Comparison of ENCODE assay signal across 23 cellular contexts in the genomic region with DNA sequence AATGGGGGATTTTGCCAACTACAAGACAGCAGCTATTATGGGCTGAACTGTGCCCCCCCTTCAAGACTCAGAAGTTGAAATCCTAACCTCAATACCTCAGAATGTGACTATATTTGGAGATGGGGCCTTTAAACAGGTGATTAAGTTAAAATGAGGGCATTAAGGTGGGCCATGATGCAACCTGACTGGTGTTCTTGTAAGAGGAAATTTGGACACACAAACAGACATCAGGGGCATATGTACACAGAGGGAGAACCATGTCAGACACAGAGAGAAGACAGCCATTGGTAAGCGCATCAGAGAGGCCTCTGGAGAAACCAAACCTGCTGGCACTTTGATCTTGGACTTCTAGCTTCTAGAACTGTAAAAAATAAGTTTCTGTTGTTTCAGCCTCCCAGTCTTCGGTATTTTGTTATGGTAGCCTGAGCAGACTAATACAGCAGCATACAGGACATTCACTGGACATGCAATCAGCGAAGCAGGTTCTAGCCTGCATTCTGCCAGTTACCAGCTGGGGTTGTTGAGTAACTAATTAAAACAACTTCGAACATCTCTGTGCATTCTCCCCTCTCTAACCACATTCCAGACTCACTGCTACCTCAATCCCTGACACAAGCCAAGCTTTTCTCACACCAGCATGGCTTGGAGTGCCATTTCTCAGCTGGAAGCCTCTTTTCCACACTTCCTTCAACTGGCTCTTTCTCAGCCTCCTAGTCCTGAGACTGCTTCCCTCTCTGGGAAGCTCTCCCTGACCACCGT.
"Had no signal": no experiment of that assay in that cellular context is flagged by ENCODE, and none has a peak within 500 bp of the region (broad histone marks: within the 10 kb centered on the region; RNA-seq: fewer than 3 reads in every experiment).

No MANE protein-coding gene starts in this region.

- H3K4me3 ChIP-seq: adrenal gland, ascending aorta, colonic mucosa, left ventricle myocardium inferior, sigmoid colon, testis, vagina had no signal

- H3K4me1 ChIP-seq: ascending aorta, colonic mucosa, testis had no signal

- H3K9me3 Mint-ChIP-seq: activated T-cell treated with anti-CD3 and anti-CD28 coated beads, Interleukin-2, amount 50 U/mL, for 4 hours; activated T-helper 2 cell treated with anti-CD3 and anti-CD28 coated beads, Interferon-gamma antibody, Interleukin-2, Interleukin-4, amounts not matched to agents 10 μg/mL and 5 μg/mL and 100 μg/mL, durations not matched to agents 14 hours and 24 hours and 36 hours; naive B cell; stimulated activated naive B cell treated with anti-CD40 and anti-IgM and Interleukin-4, amounts not matched to agents 10 μg/mL and 1 μg/mL and 100 μg/mL, for 72 hours had no signal

- ATAC-seq: activated T-cell treated with anti-CD3 and anti-CD28 coated beads, Interleukin-2, amount 50 U/mL, for 4 hours; stimulated activated naive B cell treated with anti-CD40 and anti-IgM and Interleukin-4, amounts not matched to agents 10 μg/mL and 1 μg/mL and 100 μg/mL, for 72 hours; T-helper 17 cell had no signal

- H3K27ac ChIP-seq: adrenal gland, ascending aorta, colonic mucosa, left ventricle myocardium inferior, sigmoid colon, testis, vagina had no signal

- H3K4me3 Mint-ChIP-seq: activated naive CD8-positive, alpha-beta T cell; activated T-cell treated with anti-CD3 and anti-CD28 coated beads, Interleukin-2, amount 50 U/mL, for 4 hours; naive B cell; stimulated activated naive B cell treated with anti-CD40 and anti-IgM and Interleukin-4, amounts not matched to agents 10 μg/mL and 1 μg/mL and 100 μg/mL, for 72 hours; T-helper 17 cell; type B pancreatic cell had no signal

- H3K27me3 Mint-ChIP-seq: type B pancreatic cell had no signal

- H3K27ac Mint-ChIP-seq: activated naive CD8-positive, alpha-beta T cell; activated T-helper 2 cell treated with anti-CD3 and anti-CD28 coated beads, Interferon-gamma antibody, Interleukin-2, Interleukin-4, amounts not matched to agents 10 μg/mL and 5 μg/mL and 100 μg/mL, durations not matched to agents 14 hours and 24 hours and 36 hours; naive B cell; stimulated activated naive B cell treated with anti-CD40 and anti-IgM and Interleukin-4, amounts not matched to agents 10 μg/mL and 1 μg/mL and 100 μg/mL, for 72 hours; T-helper 17 cell; type B pancreatic cell had no signal

- FAIRE-seq: bronchial epithelial cell had no signal

- H3K27me3 ChIP-seq: adrenal gland, ascending aorta, colonic mucosa, sigmoid colon, testis, vagina had no signal

- H3K36me3 Mint-ChIP-seq: activated naive CD8-positive, alpha-beta T cell; naive B cell; stimulated activated naive B cell treated with anti-CD40 and anti-IgM and Interleukin-4, amounts not matched to agents 10 μg/mL and 1 μg/mL and 100 μg/mL, for 72 hours; type B pancreatic cell had no signal

- DNase-seq: activated CD4-positive, alpha-beta T cell treated with anti-CD3 and anti-CD28 coated beads for 4 hours; activated CD4-positive, alpha-beta T cell treated with anti-CD3 and anti-CD28 coated beads, Interleukin-2, amount 50 U/mL, for 48 hours; activated CD4-positive, CD25-positive, alpha-beta regulatory T cell; activated CD8-positive, alpha-beta memory T cell treated with anti-CD3 and anti-CD28 coated beads, Interleukin-2, amount 50 U/mL, for 48 hours; activated naive CD4-positive, alpha-beta T cell; activated T-cell treated with anti-CD3 and anti-CD28 coated beads, Interleukin-2, amount 50 U/mL, for 4 hours; adrenal gland; colonic mucosa; left ventricle myocardium inferior; naive B cell; nucleus accumbens; sigmoid colon; stimulated activated CD4-positive, alpha-beta T cell treated with anti-CD3 and anti-CD28 coated beads, Interleukin-2, amount 100 ng/mL, for 48 hours; stimulated activated CD8-positive, alpha-beta memory T cell treated with anti-CD3 and anti-CD28 coated beads, Interleukin-4, amount 100 ng/mL, for 48 hours; stimulated activated naive B cell treated with anti-CD40 and anti-IgM and Interleukin-4, amounts not matched to agents 10 μg/mL and 1 μg/mL and 100 μg/mL, for 72 hours; T-helper 17 cell; testis had no signal

- H3K36me3 ChIP-seq: adrenal gland, ascending aorta, colonic mucosa, left ventricle myocardium inferior, sigmoid colon, vagina had no signal

- H3K4me1 Mint-ChIP-seq: naive B cell; stimulated activated naive B cell treated with anti-CD40 and anti-IgM and Interleukin-4, amounts not matched to agents 10 μg/mL and 1 μg/mL and 100 μg/mL, for 72 hours; T-helper 17 cell had no signal

- H3K9me3 ChIP-seq: adrenal gland, ascending aorta, colonic mucosa, left ventricle myocardium inferior, sigmoid colon, testis, vagina had no signal
